2 cellular contexts compared by ENCODE assay signal in the genomic region with DNA sequence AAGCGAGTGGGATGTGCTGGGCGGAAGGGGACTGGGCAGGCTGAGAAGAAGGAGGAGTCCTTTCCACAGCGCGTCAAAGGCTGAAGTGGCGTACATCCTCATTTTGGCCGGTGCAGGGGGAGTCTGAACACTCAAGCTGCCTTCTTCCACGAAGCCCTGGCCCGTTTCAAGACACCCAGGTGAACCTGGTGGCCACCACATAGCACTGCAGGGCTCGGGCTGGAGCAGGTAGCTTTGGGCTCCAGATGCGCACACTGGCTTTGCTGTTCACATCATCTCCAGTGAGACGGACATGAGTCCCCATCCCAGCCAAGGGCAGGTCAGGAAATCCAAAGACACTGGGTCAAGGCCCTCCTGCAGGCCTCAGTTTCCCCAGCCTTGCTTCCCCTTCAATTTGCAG.
TF ChIP-seq lines count a peak whose summit lies in the region.

No MANE protein-coding gene starts in this region.

TF ChIP-seq in HCT116, 20 proteins besides CTCF, POLR2A, EP300 and RAD21:
- TF ChIP-seq FOSL1 (IDR thresholded peaks at IDR 0.05; ENCODE audit: low read depth), result no peak
- TF ChIP-seq, protein P1, sequence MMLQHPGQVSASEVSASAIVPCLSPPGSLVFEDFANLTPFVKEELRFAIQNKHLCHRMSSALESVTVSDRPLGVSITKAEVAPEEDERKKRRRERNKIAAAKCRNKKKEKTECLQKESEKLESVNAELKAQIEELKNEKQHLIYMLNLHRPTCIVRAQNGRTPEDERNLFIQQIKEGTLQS (IDR thresholded peaks at IDR 0.05), result no peak
- TF ChIP-seq POLR2AphosphoS5 (IDR thresholded peaks at IDR 0.05; ENCODE audit: low read depth, low read length), result no peak
- TF ChIP-seq, protein P2, sequence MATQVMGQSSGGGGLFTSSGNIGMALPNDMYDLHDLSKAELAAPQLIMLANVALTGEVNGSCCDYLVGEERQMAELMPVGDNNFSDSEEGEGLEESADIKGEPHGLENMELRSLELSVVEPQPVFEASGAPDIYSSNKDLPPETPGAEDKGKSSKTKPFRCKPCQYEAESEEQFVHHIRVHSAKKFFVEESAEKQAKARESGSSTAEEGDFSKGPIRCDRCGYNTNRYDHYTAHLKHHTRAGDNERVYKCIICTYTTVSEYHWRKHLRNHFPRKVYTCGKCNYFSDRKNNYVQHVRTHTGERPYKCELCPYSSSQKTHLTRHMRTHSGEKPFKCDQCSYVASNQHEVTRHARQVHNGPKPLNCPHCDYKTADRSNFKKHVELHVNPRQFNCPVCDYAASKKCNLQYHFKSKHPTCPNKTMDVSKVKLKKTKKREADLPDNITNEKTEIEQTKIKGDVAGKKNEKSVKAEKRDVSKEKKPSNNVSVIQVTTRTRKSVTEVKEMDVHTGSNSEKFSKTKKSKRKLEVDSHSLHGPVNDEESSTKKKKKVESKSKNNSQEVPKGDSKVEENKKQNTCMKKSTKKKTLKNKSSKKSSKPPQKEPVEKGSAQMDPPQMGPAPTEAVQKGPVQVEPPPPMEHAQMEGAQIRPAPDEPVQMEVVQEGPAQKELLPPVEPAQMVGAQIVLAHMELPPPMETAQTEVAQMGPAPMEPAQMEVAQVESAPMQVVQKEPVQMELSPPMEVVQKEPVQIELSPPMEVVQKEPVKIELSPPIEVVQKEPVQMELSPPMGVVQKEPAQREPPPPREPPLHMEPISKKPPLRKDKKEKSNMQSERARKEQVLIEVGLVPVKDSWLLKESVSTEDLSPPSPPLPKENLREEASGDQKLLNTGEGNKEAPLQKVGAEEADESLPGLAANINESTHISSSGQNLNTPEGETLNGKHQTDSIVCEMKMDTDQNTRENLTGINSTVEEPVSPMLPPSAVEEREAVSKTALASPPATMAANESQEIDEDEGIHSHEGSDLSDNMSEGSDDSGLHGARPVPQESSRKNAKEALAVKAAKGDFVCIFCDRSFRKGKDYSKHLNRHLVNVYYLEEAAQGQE (IDR thresholded peaks at IDR 0.05; ENCODE audit: low read depth), result no peak
- no peak for TF ChIP-seq CBX3 (IDR thresholded peaks at IDR 0.05; ENCODE audit: low read depth)
- TF ChIP-seq JUND (IDR thresholded peaks at IDR 0.05), result no peak
- no peak for TF ChIP-seq EZH2phosphoT487 (IDR thresholded peaks at IDR 0.05; ENCODE audit: borderline replicate concordance)
- TF ChIP-seq TCF7L2 (IDR thresholded peaks at IDR 0.05; ENCODE audit: borderline replicate concordance, extremely low read depth, insufficient read depth, insufficient read length), result no peak
- TF ChIP-seq SP1 (IDR thresholded peaks at IDR 0.05; ENCODE audit: low read depth), result no peak
- TF ChIP-seq, protein P3, sequence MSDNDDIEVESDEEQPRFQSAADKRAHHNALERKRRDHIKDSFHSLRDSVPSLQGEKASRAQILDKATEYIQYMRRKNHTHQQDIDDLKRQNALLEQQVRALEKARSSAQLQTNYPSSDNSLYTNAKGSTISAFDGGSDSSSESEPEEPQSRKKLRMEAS (IDR thresholded peaks at IDR 0.05), result no peak
- TF ChIP-seq EGR1 (IDR thresholded peaks at IDR 0.05; ENCODE audit: low read depth), result no peak
- no peak for TF ChIP-seq EZH2 (IDR thresholded peaks at IDR 0.05)
- TF ChIP-seq ZFX (IDR thresholded peaks at IDR 0.05), result no peak
- TF ChIP-seq SIN3A (IDR thresholded peaks at IDR 0.05; ENCODE audit: low read depth), result no peak
- no peak for TF ChIP-seq ZNF274 (IDR thresholded peaks at IDR 0.05; ENCODE audit: low read depth, low read length)
- TF ChIP-seq CEBPB (IDR thresholded peaks at IDR 0.05; ENCODE audit: low read depth), result no peak
- TF ChIP-seq SRF (IDR thresholded peaks at IDR 0.05; ENCODE audit: low read depth), result no peak

TF ChIP-seq in GM12878, 131 proteins besides CTCF, POLR2A, EP300 and RAD21:
- TF ChIP-seq ZSCAN29 (IDR thresholded peaks at IDR 0.05), result no peak
- TF ChIP-seq, protein P4, sequence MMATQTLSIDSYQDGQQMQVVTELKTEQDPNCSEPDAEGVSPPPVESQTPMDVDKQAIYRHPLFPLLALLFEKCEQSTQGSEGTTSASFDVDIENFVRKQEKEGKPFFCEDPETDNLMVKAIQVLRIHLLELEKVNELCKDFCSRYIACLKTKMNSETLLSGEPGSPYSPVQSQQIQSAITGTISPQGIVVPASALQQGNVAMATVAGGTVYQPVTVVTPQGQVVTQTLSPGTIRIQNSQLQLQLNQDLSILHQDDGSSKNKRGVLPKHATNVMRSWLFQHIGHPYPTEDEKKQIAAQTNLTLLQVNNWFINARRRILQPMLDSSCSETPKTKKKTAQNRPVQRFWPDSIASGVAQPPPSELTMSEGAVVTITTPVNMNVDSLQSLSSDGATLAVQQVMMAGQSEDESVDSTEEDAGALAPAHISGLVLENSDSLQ (IDR thresholded peaks at IDR 0.05), result no peak
- TF ChIP-seq, protein P5, sequence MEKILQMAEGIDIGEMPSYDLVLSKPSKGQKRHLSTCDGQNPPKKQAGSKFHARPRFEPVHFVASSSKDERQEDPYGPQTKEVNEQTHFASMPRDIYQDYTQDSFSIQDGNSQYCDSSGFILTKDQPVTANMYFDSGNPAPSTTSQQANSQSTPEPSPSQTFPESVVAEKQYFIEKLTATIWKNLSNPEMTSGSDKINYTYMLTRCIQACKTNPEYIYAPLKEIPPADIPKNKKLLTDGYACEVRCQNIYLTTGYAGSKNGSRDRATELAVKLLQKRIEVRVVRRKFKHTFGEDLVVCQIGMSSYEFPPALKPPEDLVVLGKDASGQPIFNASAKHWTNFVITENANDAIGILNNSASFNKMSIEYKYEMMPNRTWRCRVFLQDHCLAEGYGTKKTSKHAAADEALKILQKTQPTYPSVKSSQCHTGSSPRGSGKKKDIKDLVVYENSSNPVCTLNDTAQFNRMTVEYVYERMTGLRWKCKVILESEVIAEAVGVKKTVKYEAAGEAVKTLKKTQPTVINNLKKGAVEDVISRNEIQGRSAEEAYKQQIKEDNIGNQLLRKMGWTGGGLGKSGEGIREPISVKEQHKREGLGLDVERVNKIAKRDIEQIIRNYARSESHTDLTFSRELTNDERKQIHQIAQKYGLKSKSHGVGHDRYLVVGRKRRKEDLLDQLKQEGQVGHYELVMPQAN (conservative IDR thresholded peaks at IDR 0.05), result no peak
- TF ChIP-seq, protein P6, sequence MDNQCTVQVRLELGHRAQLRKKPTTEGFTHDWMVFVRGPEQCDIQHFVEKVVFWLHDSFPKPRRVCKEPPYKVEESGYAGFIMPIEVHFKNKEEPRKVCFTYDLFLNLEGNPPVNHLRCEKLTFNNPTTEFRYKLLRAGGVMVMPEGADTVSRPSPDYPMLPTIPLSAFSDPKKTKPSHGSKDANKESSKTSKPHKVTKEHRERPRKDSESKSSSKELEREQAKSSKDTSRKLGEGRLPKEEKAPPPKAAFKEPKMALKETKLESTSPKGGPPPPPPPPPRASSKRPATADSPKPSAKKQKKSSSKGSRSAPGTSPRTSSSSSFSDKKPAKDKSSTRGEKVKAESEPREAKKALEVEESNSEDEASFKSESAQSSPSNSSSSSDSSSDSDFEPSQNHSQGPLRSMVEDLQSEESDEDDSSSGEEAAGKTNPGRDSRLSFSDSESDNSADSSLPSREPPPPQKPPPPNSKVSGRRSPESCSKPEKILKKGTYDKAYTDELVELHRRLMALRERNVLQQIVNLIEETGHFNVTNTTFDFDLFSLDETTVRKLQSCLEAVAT (IDR thresholded peaks at IDR 0.05), result no peak
- TF ChIP-seq RFX5 (IDR thresholded peaks at IDR 0.05; ENCODE audit: low read depth, low read length), result no peak
- TF ChIP-seq FOXM1 (IDR thresholded peaks at IDR 0.05; ENCODE audit: low read depth, low read length), result no peak
- TF ChIP-seq BACH1 (IDR thresholded peaks at IDR 0.05; ENCODE audit: borderline replicate concordance), result no peak
- no peak for TF ChIP-seq NR2C1 (IDR thresholded peaks at IDR 0.05)
- TF ChIP-seq, protein P7, sequence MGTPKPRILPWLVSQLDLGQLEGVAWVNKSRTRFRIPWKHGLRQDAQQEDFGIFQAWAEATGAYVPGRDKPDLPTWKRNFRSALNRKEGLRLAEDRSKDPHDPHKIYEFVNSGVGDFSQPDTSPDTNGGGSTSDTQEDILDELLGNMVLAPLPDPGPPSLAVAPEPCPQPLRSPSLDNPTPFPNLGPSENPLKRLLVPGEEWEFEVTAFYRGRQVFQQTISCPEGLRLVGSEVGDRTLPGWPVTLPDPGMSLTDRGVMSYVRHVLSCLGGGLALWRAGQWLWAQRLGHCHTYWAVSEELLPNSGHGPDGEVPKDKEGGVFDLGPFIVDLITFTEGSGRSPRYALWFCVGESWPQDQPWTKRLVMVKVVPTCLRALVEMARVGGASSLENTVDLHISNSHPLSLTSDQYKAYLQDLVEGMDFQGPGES (IDR thresholded peaks at IDR 0.05), result no peak
- no peak for TF ChIP-seq CHD4 (IDR thresholded peaks at IDR 0.05)
- no peak for TF ChIP-seq NRF1 (conservative IDR thresholded peaks at IDR 0.05; ENCODE audit: low read depth, low read length)
- no peak for TF ChIP-seq HDAC2 (IDR thresholded peaks at IDR 0.05)
- no peak for TF ChIP-seq MYB (IDR thresholded peaks at IDR 0.05; ENCODE audit: borderline replicate concordance, low read depth, low read length)
